In the genomic region with DNA sequence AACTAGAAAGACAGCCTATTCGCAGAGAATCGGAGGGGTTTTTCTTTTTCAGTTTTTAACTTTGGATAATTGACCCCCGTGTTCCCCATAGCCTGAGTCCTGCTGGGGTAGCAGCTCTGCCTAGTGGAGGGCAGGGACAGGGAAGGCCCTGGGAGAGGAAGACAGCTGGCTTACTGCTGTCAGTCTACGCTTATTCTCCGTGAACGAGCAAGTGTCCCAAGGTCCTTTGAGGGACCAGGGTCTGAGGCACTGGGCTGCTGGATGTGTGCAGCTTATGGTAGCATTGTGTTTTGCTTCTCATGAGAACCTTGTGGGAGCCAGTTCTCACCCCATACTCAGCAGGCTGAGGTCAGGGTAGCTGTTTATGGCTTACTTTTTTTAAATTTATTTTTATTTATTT, we compare ENCODE assay signal across 11 cellular contexts. TPM values are rescaled to one million over a fixed set of nuclear protein-coding genes. Genes with fewer than 3 reads are reported as not detected.
DNase-seq lines count a peak whose midpoint lies in the region; ATAC-seq and TF ChIP-seq lines count a peak whose summit lies in the region.
"Had no signal": no experiment of that assay in that cellular context is flagged by ENCODE, and none has a peak within 500 bp of the region (broad histone marks: within the 10 kb centered on the region; RNA-seq: fewer than 3 reads in every experiment).

No MANE protein-coding gene starts in this region.

- H3K4me1 Mint-ChIP-seq in activated CD4-positive, alpha-beta T cell treated with anti-CD3 and anti-CD28 coated beads, Interleukin-2, amount 10 ng/mL, durations not matched to agents 7 days and 5 days: peaks cover 69% of the 10 kb centered on the region
- peaks cover 66% of the 10 kb centered on the region for H3K4me1 Mint-ChIP-seq in activated CD4-positive, alpha-beta memory T cell treated with anti-CD3 and anti-CD28 coated beads, Interleukin-2, amount 10 ng/mL, durations not matched to agents 7 days and 5 days
- H3K4me1 Mint-ChIP-seq in immature natural killer cell: peaks cover 79 to 82% of the 10 kb centered on the region in 2 donors

- peak overlapping the region; percentile 58 for H3K27ac Mint-ChIP-seq in activated CD4-positive, alpha-beta T cell treated with anti-CD3 and anti-CD28 coated beads, Interleukin-2, amount 10 ng/mL, durations not matched to agents 7 days and 5 days
- peak overlapping the region; percentile 56 for H3K27ac Mint-ChIP-seq in activated CD4-positive, alpha-beta memory T cell treated with anti-CD3 and anti-CD28 coated beads, Interleukin-2, amount 10 ng/mL, durations not matched to agents 7 days and 5 days
- H3K27ac Mint-ChIP-seq in immature natural killer cell: peak overlapping the region; percentile 34 to 77 (median 61)

- no peak for DNase-seq in activated CD4-positive, alpha-beta T cell treated with anti-CD3 and anti-CD28 coated beads, Interleukin-2, amount 10 ng/mL, durations not matched to agents 7 days and 5 days
- DNase-seq in activated CD4-positive, alpha-beta T cell treated with anti-CD3 and anti-CD28 coated beads, Interleukin-2, amount 50 U/mL, for 4 hours: no peak
- no peak for DNase-seq in activated CD4-positive, alpha-beta memory T cell treated with anti-CD3 and anti-CD28 coated beads, Interleukin-2, amount 10 ng/mL, durations not matched to agents 7 days and 5 days
- DNase-seq in immature natural killer cell (no peak), thoracic aorta (ENCODE audit: low spot score) (no peak), globus pallidus (ENCODE audit: low spot score) (no peak), NK-92 (lab: John Stamatoyannopoulos, UW; ENCODE audit: unreplicated experiment) (no peak)
- DNase-seq: cerebellar nuclear complex; midbrain; stimulated activated naive CD4-positive, alpha-beta T cell had no signal

- no peaks in the 10 kb centered on the region for H3K27me3 Mint-ChIP-seq in activated CD4-positive, alpha-beta T cell treated with anti-CD3 and anti-CD28 coated beads, Interleukin-2, amount 10 ng/mL, durations not matched to agents 7 days and 5 days
- H3K27me3 Mint-ChIP-seq in activated CD4-positive, alpha-beta memory T cell treated with anti-CD3 and anti-CD28 coated beads, Interleukin-2, amount 10 ng/mL, durations not matched to agents 7 days and 5 days: no peaks in the 10 kb centered on the region
- H3K27me3 Mint-ChIP-seq in immature natural killer cell (ENCODE audit: low read depth in 3 of 3): peaks cover 0 to 11% (median 7%) of the 10 kb centered on the region in 3 donors

- peaks cover 49 to 90% of the 10 kb centered on the region in 2 donors for H3K4me1 ChIP-seq in thoracic aorta (ENCODE audit: control insufficient read depth in 1 of 2, low read depth in 2 of 2)

- H3K36me3 Mint-ChIP-seq in activated CD4-positive, alpha-beta T cell treated with anti-CD3 and anti-CD28 coated beads, Interleukin-2, amount 10 ng/mL, durations not matched to agents 7 days and 5 days (ENCODE audit: low read depth): peaks cover 41% of the 10 kb centered on the region
- H3K36me3 Mint-ChIP-seq in activated CD4-positive, alpha-beta memory T cell treated with anti-CD3 and anti-CD28 coated beads, Interleukin-2, amount 10 ng/mL, durations not matched to agents 7 days and 5 days (ENCODE audit: low read depth): peaks cover 52% of the 10 kb centered on the region
- no peaks in the 10 kb centered on the region for H3K36me3 Mint-ChIP-seq in immature natural killer cell

- POLR2A ChIA-PET in activated CD4-positive, alpha-beta T cell treated with anti-CD3 and anti-CD28 coated beads, Interleukin-2, amount 10 ng/mL, durations not matched to agents 7 days and 5 days (lab: Charles Lee): interaction anchor here (0.6 kb wide), 2 partner anchors 318 to 601 kb away, joined by 3 to 4 read pairs; no protein-coding TSS in a partner anchor
- POLR2A ChIA-PET in activated CD4-positive, alpha-beta memory T cell treated with anti-CD3 and anti-CD28 coated beads, Interleukin-2, amount 10 ng/mL, durations not matched to agents 7 days and 5 days (lab: Charles Lee): interaction anchor here (1.0 to 1.5 kb wide), 3 partner anchors 9 to 70 kb away, joined by 3 to 4 read pairs (median 3); no protein-coding TSS in a partner anchor

- TF ChIP-seq CTCF in thoracic aorta (IDR thresholded peaks at IDR 0.05): no peak

- H3K36me3 ChIP-seq in thoracic aorta: no peaks in the 10 kb centered on the region

- no peak for ATAC-seq in thoracic aorta (ENCODE audit: insufficient number of reproducible peaks, low FRiP score, low read depth)
- no peak for ATAC-seq in HG03432 (IDR thresholded peaks at IDR 0.05; ENCODE audit: unreplicated experiment)

- no peaks in the 10 kb centered on the region for H3K9me3 Mint-ChIP-seq in activated CD4-positive, alpha-beta T cell treated with anti-CD3 and anti-CD28 coated beads, Interleukin-2, amount 10 ng/mL, durations not matched to agents 7 days and 5 days
- H3K9me3 Mint-ChIP-seq in activated CD4-positive, alpha-beta memory T cell treated with anti-CD3 and anti-CD28 coated beads, Interleukin-2, amount 10 ng/mL, durations not matched to agents 7 days and 5 days: no peaks in the 10 kb centered on the region
- H3K9me3 Mint-ChIP-seq in immature natural killer cell: no peaks in the 10 kb centered on the region

- H3K27ac ChIP-seq in thoracic aorta: peak overlapping the region; percentile 94 to 97

- CTCF ChIA-PET in activated CD4-positive, alpha-beta T cell treated with anti-CD3 and anti-CD28 coated beads, Interleukin-2, amount 10 ng/mL, durations not matched to agents 7 days and 5 days (lab: Charles Lee): interaction anchor here (0.9 to 1.9 kb wide), 4 partner anchors 11 to 556 kb away, joined by 3 to 9 read pairs (median 4); no protein-coding TSS in a partner anchor
- CTCF ChIA-PET in activated CD4-positive, alpha-beta memory T cell treated with anti-CD3 and anti-CD28 coated beads, Interleukin-2, amount 10 ng/mL, durations not matched to agents 7 days and 5 days (lab: Charles Lee): interaction anchor here (0.9 to 4.3 kb wide), 3 partner anchors 59 to 87 kb away, joined by 4 to 25 read pairs (median 6); no protein-coding TSS in a partner anchor

- H3K4me3 ChIP-seq in thoracic aorta: peak overlapping the region; percentile 89

- H3K4me3 Mint-ChIP-seq in activated CD4-positive, alpha-beta T cell treated with anti-CD3 and anti-CD28 coated beads, Interleukin-2, amount 10 ng/mL, durations not matched to agents 7 days and 5 days: peak overlapping the region; percentile 87
- H3K4me3 Mint-ChIP-seq in activated CD4-positive, alpha-beta memory T cell treated with anti-CD3 and anti-CD28 coated beads, Interleukin-2, amount 10 ng/mL, durations not matched to agents 7 days and 5 days: peak overlapping the region; percentile 89
- peak overlapping the region; percentile 87 to 98 (median 93) for H3K4me3 Mint-ChIP-seq in immature natural killer cell

- no peaks in the 10 kb centered on the region for H3K9me3 ChIP-seq in thoracic aorta

- H3K27me3 ChIP-seq in thoracic aorta (replicated peaks; ENCODE audit: insufficient read depth): no peaks in the 10 kb centered on the region

RNA-seq across cellular contexts. Expression of a gene that starts 3.0 kb away (rescaled TPM):
- 10 to 100 TPM; 45.1 to 47.7 TPM for total RNA-seq in activated CD4-positive, alpha-beta T cell treated with anti-CD3 and anti-CD28 coated beads, Interleukin-2, amount 10 ng/mL, durations not matched to agents 7 days and 5 days
- total RNA-seq in activated CD4-positive, alpha-beta memory T cell treated with anti-CD3 and anti-CD28 coated beads, Interleukin-2, amount 10 ng/mL, durations not matched to agents 7 days and 5 days: 10 to 100 TPM; 39.9 to 41.0 TPM
- 10 to 100 TPM in 1 of 3 donors, 1 to 10 TPM in 1, under 1 TPM in 1; 0.62 to 12.8 (median 3.5) TPM for polyA plus RNA-seq in immature natural killer cell
- 10 to 100 TPM; 32.5 to 42.6 TPM for total RNA-seq in thoracic aorta
